In genomic region chr12:101759396-101760047, GRCh38 we compare ENCODE assay signal across 9 cellular contexts. TPM values are rescaled to one million over a fixed set of nuclear protein-coding genes. Genes with fewer than 3 reads are reported as not detected.
DNase-seq lines count a peak whose midpoint lies in the region; ATAC-seq and TF ChIP-seq lines count a peak whose summit lies in the region.
"Had no signal": no experiment of that assay in that cellular context is flagged by ENCODE, and none has a peak within 500 bp of the region (broad histone marks: within the 10 kb centered on the region; RNA-seq: fewer than 3 reads in every experiment).

No MANE protein-coding gene starts in this region.

- H2AFZ ChIP-seq in SK-N-SH (ENCODE audit: low read depth), result no peak overlapping the region

- H3K9me3 ChIP-seq in SK-N-SH (no peaks in the 10 kb centered on the region), spleen (no peaks in the 10 kb centered on the region)
- H3K9me3 ChIP-seq: BLaER1 had no signal

- peak; percentile 5 for DNase-seq in DMS79 treated with DMSO at 0.1 percent for 48 hours (lab: John Stamatoyannopoulos, UW)
- DNase-seq in DMS79 (lab: John Stamatoyannopoulos, UW), result no peak
- DNase-seq in SK-N-SH, result peak; percentile 59
- peak; percentile 14 to 56 for DNase-seq in foreskin fibroblast
- no peak for DNase-seq in spleen

- ATAC-seq in HG03175 (IDR thresholded peaks at IDR 0.05; ENCODE audit: unreplicated experiment), result peak; percentile 71
- ATAC-seq in GM19463 (IDR thresholded peaks at IDR 0.05; ENCODE audit: unreplicated experiment), result no peak
- ATAC-seq in GM19455 (IDR thresholded peaks at IDR 0.05; ENCODE audit: unreplicated experiment), result no peak

- no peak for TF ChIP-seq POLR2A in spleen (IDR thresholded peaks at IDR 0.05)

- POLR2A ChIA-PET in SK-N-SH (lab: Yijun Ruan, JAX), result no interaction called here

- no peaks in the 10 kb centered on the region for H3K79me2 ChIP-seq in SK-N-SH (ENCODE audit: insufficient read depth)

- H3K27me3 ChIP-seq in SK-N-SH (ENCODE audit: insufficient read depth) (no peaks in the 10 kb centered on the region), spleen (replicated peaks in 1 of 7) (no peaks in the 10 kb centered on the region)
- H3K27me3 ChIP-seq: BLaER1 had no signal

- no peaks in the 10 kb centered on the region for H4K20me1 ChIP-seq in SK-N-SH (ENCODE audit: insufficient read depth)
- H4K20me1 ChIP-seq: BLaER1 had no signal

- peaks cover 9% of the 10 kb centered on the region for H3F3A ChIP-seq in SK-N-SH (replicated peaks; ENCODE audit: insufficient read depth)

- no peak overlapping the region; a peak in 1 of 4 replicates for H3K4me3 ChIP-seq in SK-N-SH (ENCODE audit: low read depth in 2 of 2, low read length in 1 of 2)
- no peak overlapping the region for H3K4me3 ChIP-seq in foreskin fibroblast (ENCODE audit: low read depth in 1 of 2, low read length in 2 of 2)
- H3K4me3 ChIP-seq in spleen, result no peak overlapping the region
- H3K4me3 ChIP-seq: BLaER1 had no signal

- no peak overlapping the region for H3K9ac ChIP-seq in SK-N-SH
- H3K9ac ChIP-seq: BLaER1 had no signal

- H3K27ac ChIP-seq in SK-N-SH (ENCODE audit: low read depth in 2 of 2, low read length in 1 of 2) (no peak overlapping the region), spleen (no peak overlapping the region)
- H3K27ac ChIP-seq: BLaER1 had no signal

- no peaks in the 10 kb centered on the region for H3K9me2 ChIP-seq in SK-N-SH

- no peak for TF ChIP-seq EP300 in SK-N-SH (IDR thresholded peaks at IDR 0.05; ENCODE audit: borderline replicate concordance in 1 of 2, low read depth in 1 of 2, low read length in 1 of 2)

- no peak overlapping the region for H3K4me2 ChIP-seq in SK-N-SH
- H3K4me2 ChIP-seq: BLaER1 had no signal

- CTCF ChIA-PET in SK-N-SH (lab: Yijun Ruan, JAX), result interaction anchor here (0.6 to 4.3 kb wide), 19 partner anchors 9 to 647 kb away, joined by 3 to 33 read pairs (median 4); partner anchors contain the start of genes ARL1 and GNPTAB

- 62% methylated on average over 5 of the region's 5 CpGs for WGBS in SK-N-SH (ENCODE audit: low lambda C conversion rate)
- 62 to 73% (median 64%) methylated on average over 5 of the region's 5 CpGs for WGBS in spleen, 5 donors

- no peaks in the 10 kb centered on the region for H3K4me1 ChIP-seq in SK-N-SH (ENCODE audit: control insufficient read depth in 1 of 2, insufficient read depth in 2 of 2, low read depth in 1 of 2, low read length in 1 of 2)
- peaks cover 0 to 49% (median 11%) of the 10 kb centered on the region in 6 donors for H3K4me1 ChIP-seq in spleen
- H3K4me1 ChIP-seq: BLaER1 had no signal

- TF ChIP-seq RAD21 in SK-N-SH (IDR thresholded peaks at IDR 0.05; ENCODE audit: low read length), result peak; percentile 77

- H3K36me3 ChIP-seq in SK-N-SH (replicated peaks in 1 of 2; ENCODE audit: control insufficient read depth in 1 of 2, insufficient read depth in 2 of 2, low read length in 1 of 2), result peaks cover 13 to 33% of the 10 kb centered on the region in 2 experiments
- H3K36me3 ChIP-seq in spleen, result peaks cover 0 to 77% (median 20%) of the 10 kb centered on the region in 6 donors

- TF ChIP-seq CTCF in SK-N-SH (IDR thresholded peaks at IDR 0.05) (peak; percentile 88), foreskin fibroblast (IDR thresholded peaks at IDR 0.05; ENCODE audit: low read depth, low read length) (peak; percentile 65), spleen (IDR thresholded peaks at IDR 0.05 in 8 of 11, conservative IDR thresholded peaks at IDR 0.05 in 3 of 11) (peak; percentile 51 to 78 (median 72))

- intact Hi-C loops in spleen (cut with DNase I; ENCODE audit: low total_unique reads), result loop anchor here (10.0 kb wide), 2 partner anchors 195 to 345 kb away; no protein-coding TSS in a partner anchor

TF ChIP-seq in SK-N-SH, 30 proteins besides CTCF, POLR2A, EP300 and RAD21:
- TF ChIP-seq YY1 (IDR thresholded peaks at IDR 0.05; ENCODE audit: low read depth), result no peak
- TF ChIP-seq EZH2phosphoT487 (IDR thresholded peaks at IDR 0.05; ENCODE audit: borderline replicate concordance, low read depth), result no peak
- TF ChIP-seq SMC3 (IDR thresholded peaks at IDR 0.05; ENCODE audit: low read depth, low read length), result peak; percentile 40
- no peak for TF ChIP-seq NRF1 (IDR thresholded peaks at IDR 0.05; ENCODE audit: low read depth, low read length)
- TF ChIP-seq, protein P1, sequence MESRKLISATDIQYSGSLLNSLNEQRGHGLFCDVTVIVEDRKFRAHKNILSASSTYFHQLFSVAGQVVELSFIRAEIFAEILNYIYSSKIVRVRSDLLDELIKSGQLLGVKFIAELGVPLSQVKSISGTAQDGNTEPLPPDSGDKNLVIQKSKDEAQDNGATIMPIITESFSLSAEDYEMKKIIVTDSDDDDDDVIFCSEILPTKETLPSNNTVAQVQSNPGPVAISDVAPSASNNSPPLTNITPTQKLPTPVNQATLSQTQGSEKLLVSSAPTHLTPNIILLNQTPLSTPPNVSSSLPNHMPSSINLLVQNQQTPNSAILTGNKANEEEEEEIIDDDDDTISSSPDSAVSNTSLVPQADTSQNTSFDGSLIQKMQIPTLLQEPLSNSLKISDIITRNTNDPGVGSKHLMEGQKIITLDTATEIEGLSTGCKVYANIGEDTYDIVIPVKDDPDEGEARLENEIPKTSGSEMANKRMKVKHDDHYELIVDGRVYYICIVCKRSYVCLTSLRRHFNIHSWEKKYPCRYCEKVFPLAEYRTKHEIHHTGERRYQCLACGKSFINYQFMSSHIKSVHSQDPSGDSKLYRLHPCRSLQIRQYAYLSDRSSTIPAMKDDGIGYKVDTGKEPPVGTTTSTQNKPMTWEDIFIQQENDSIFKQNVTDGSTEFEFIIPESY (IDR thresholded peaks at IDR 0.05; ENCODE audit: borderline replicate concordance, low read depth), result no peak
- no peak for TF ChIP-seq NFIC (IDR thresholded peaks at IDR 0.05; ENCODE audit: borderline replicate concordance)
- no peak for TF ChIP-seq MXI1 (IDR thresholded peaks at IDR 0.05; ENCODE audit: low read depth, low read length)

RNA-seq across cellular contexts. Expression of gene SYCP3, which starts 20.3 kb away (rescaled TPM):
- polyA plus RNA-seq in SK-N-SH (2012; rRNA removed) (0.06 and 0.07 TPM in 2 replicates), spleen (under 1 TPM; 0.23 to 0.64 (median 0.48) TPM)
- 0.03 TPM in 1 of 2 replicates, not detected in the other for polyA plus RNA-seq in SK-N-SH (2012; cell fraction: cytosol; rRNA removed)
- 0.26 and 0.30 TPM in 2 replicates for polyA plus RNA-seq in SK-N-SH (2012; cell fraction: nucleus; rRNA removed)
- 1 to 10 TPM in 2 of 7 donors, under 1 TPM in 5; 0.23 to 3.5 (median 0.39) TPM for total RNA-seq in spleen

Comparison
In these comparisons a context has a peak if more than half of its experiments do, and no peak if none do; other contexts are left out.
1. DNase-seq: peak in DMS79 treated with DMSO at 0.1 percent for 48 hours (single experiment), SK-N-SH (single experiment) and foreskin fibroblast (2 of 2); none in DMS79 (single experiment) and spleen (single experiment).
2. Peak in every context shown above with its lines, with median percentiles within 50 percentile points of each other: CTCF ChIP-seq.